Comparison of ENCODE assay signal across 38 cellular contexts in genomic region chr1:26429741-26430140, GRCh38. TPM values are rescaled to one million over a fixed set of nuclear protein-coding genes. Genes with fewer than 3 reads are reported as not detected.
DNase-seq lines count a peak whose midpoint lies in the region; ATAC-seq and TF ChIP-seq lines count a peak whose summit lies in the region.
"Had no signal": no experiment of that assay in that cellular context is flagged by ENCODE, and none has a peak within 500 bp of the region (broad histone marks: within the 10 kb centered on the region; RNA-seq: fewer than 3 reads in every experiment).

No MANE protein-coding gene starts in this region.

- H3K4me1 Mint-ChIP-seq in MCF 10A (ENCODE audit: insufficient read depth, unreplicated experiment) = peaks cover 12% of the 10 kb centered on the region

- H3K27me3 ChIP-seq in mammary epithelial cell (ENCODE audit: insufficient read depth, low read length) (no peaks in the 10 kb centered on the region), ectodermal cell (ENCODE audit: control insufficient read depth, insufficient read depth, low read length, poor library complexity, severe bottlenecking) (no peaks in the 10 kb centered on the region), foreskin keratinocyte (peaks cover 7% of the 10 kb centered on the region)
- H3K27me3 ChIP-seq: vagina had no signal

- no peak overlapping the region for H2AFZ ChIP-seq in mammary epithelial cell (ENCODE audit: low read depth, low read length)

- no peaks in the 10 kb centered on the region for H3K9me3 Mint-ChIP-seq in MCF 10A (ENCODE audit: unreplicated experiment)
- H3K9me3 Mint-ChIP-seq: activated CD4-positive, alpha-beta T cell treated with anti-CD3 and anti-CD28 coated beads, Interleukin-2, amount 10 ng/mL, durations not matched to agents 24 days and 14 days; activated naive CD8-positive, alpha-beta T cell treated with anti-CD3 and anti-CD28 coated beads, Interleukin-2, amount 10 ng/mL, durations not matched to agents 7 days and 5 days; CD14-positive monocyte; HFFc6; stimulated activated naive CD8-positive, alpha-beta T cell treated with anti-CD3 and anti-CD28 coated beads, Interleukin-15, Interleukin-2, amounts not matched to agents 100 ng/mL and 50 ng/mL, for 24 hours had no signal

- peaks cover 27% of the 10 kb centered on the region for H3K36me3 Mint-ChIP-seq in MCF 10A (ENCODE audit: insufficient read depth, unreplicated experiment)

- H3K27ac ChIP-seq in mammary epithelial cell (ENCODE audit: insufficient read depth, low read depth, low read length) = no peak overlapping the region
- peak overlapping the region; percentile 82 for H3K27ac ChIP-seq in ectodermal cell (ENCODE audit: insufficient read depth, low read depth, low read length, poor library complexity, severe bottlenecking)
- H3K27ac ChIP-seq in foreskin keratinocyte = no peak overlapping the region
- H3K27ac ChIP-seq: 22Rv1, HL-60, left ventricle myocardium inferior, vagina, WERI-Rb-1 had no signal

- CTCF ChIA-PET in MCF 10A (lab: Yijun Ruan, JAX) (interaction anchor here (0.7 to 4.8 kb wide), 3 partner anchors 12 to 380 kb away, joined by 3 to 23 read pairs (median 3); no protein-coding TSS in a partner anchor), mammary epithelial cell (lab: Charles Lee; ENCODE audit: low non-redundant PET) (interaction anchor here (0.6 kb wide), 1 partner anchor 40 kb away, joined by 3 read pairs; no protein-coding TSS in a partner anchor)

- no peaks in the 10 kb centered on the region for H3K9me3 ChIP-seq in mammary epithelial cell (replicated peaks; ENCODE audit: insufficient read depth, low read length)
- no peaks in the 10 kb centered on the region for H3K9me3 ChIP-seq in ectodermal cell (ENCODE audit: control insufficient read depth, low read length)
- H3K9me3 ChIP-seq: left ventricle myocardium inferior, vagina had no signal

- H4K20me1 ChIP-seq in mammary epithelial cell (ENCODE audit: insufficient read depth, low read length) = no peaks in the 10 kb centered on the region

- WGBS in mammary epithelial cell (ENCODE audit: low coverage, missing lambda C conversion rate) = 100% methylated on average over 2 of the region's 2 CpGs
- WGBS in ectodermal cell, 2 experiments = 22 to 64% methylated on average over 1 to 2 of the region's 2 CpGs

- H3K4me1 ChIP-seq in mammary epithelial cell (ENCODE audit: insufficient read depth, low read length) = peaks cover 19% of the 10 kb centered on the region
- H3K4me1 ChIP-seq in ectodermal cell (ENCODE audit: control insufficient read depth, insufficient read depth, low read length) = peaks cover 10% of the 10 kb centered on the region
- H3K4me1 ChIP-seq in foreskin keratinocyte = peaks cover 6% of the 10 kb centered on the region

- H3K4me3 Mint-ChIP-seq in MCF 10A (ENCODE audit: unreplicated experiment) = peak overlapping the region; percentile 7
- H3K4me3 Mint-ChIP-seq: activated CD4-positive, alpha-beta T cell treated with anti-CD3 and anti-CD28 coated beads, Interleukin-2, amount 10 ng/mL, durations not matched to agents 24 days and 14 days; activated naive CD8-positive, alpha-beta T cell treated with anti-CD3 and anti-CD28 coated beads, Interleukin-2, amount 10 ng/mL, durations not matched to agents 7 days and 5 days; CD14-positive monocyte; HFFc6; naive thymus-derived CD4-positive, alpha-beta T cell had no signal

- no peak overlapping the region for H3K9ac ChIP-seq in mammary epithelial cell (ENCODE audit: insufficient read depth, low read length)

- TF ChIP-seq CTCF in MCF 10A (IDR thresholded peaks at IDR 0.05; ENCODE audit: unreplicated experiment) (no peak), mammary epithelial cell (conservative IDR thresholded peaks at IDR 0.05 in 1 of 2, IDR thresholded peaks at IDR 0.05 in 1 of 2; ENCODE audit: extremely low read depth in 1 of 2, insufficient read depth in 1 of 2, low read depth in 1 of 2, low read length in 2 of 2) (no peak), retinal pigment epithelial cell (conservative IDR thresholded peaks at IDR 0.05; ENCODE audit: low read depth, low read length) (no peak), foreskin keratinocyte (conservative IDR thresholded peaks at IDR 0.05) (no peak)

- H3K27me3 Mint-ChIP-seq in MCF 10A (ENCODE audit: insufficient read depth, unreplicated experiment) = no peaks in the 10 kb centered on the region
- H3K27me3 Mint-ChIP-seq: stimulated activated naive CD8-positive, alpha-beta T cell treated with anti-CD3 and anti-CD28 coated beads, Interleukin-15, Interleukin-2, amounts not matched to agents 100 ng/mL and 50 ng/mL, for 24 hours had no signal

- H3K4me3 ChIP-seq in mammary epithelial cell (replicated peaks in 1 of 3; ENCODE audit: insufficient read depth in 1 of 3, low read depth in 2 of 3, low read length in 3 of 3) (no peak overlapping the region), ectodermal cell (ENCODE audit: insufficient read depth, low read depth, low read length) (no peak overlapping the region), retinal pigment epithelial cell (ENCODE audit: low read length) (no peak overlapping the region)
- H3K4me3 ChIP-seq: left ventricle myocardium inferior, vagina had no signal

- H3K27ac Mint-ChIP-seq in MCF 10A (ENCODE audit: low read depth, unreplicated experiment) = no peak overlapping the region
- H3K27ac Mint-ChIP-seq: activated CD4-positive, alpha-beta T cell treated with anti-CD3 and anti-CD28 coated beads, Interleukin-2, amount 10 ng/mL, durations not matched to agents 24 days and 14 days; activated naive CD8-positive, alpha-beta T cell treated with anti-CD3 and anti-CD28 coated beads, Interleukin-2, amount 10 ng/mL, durations not matched to agents 7 days and 5 days; CD14-positive monocyte; HFFc6; naive thymus-derived CD4-positive, alpha-beta T cell; stimulated activated naive CD8-positive, alpha-beta T cell treated with anti-CD3 and anti-CD28 coated beads, Interleukin-15, Interleukin-2, amounts not matched to agents 100 ng/mL and 50 ng/mL, for 24 hours had no signal

- intact Hi-C loops in MCF 10A (cut with micrococcal nuclease) = loop anchor here (5.0 kb wide), 1 partner anchor 43 kb away; the partner anchor contains the start of gene HMGN2
- intact Hi-C loops in mammary epithelial cell (cut with micrococcal nuclease) = no loop called here

- BruUV-seq in MCF 10A (replicated peaks; lab: Mats Ljungman, UMichigan) (no TSS peak), mammary epithelial cell (replicated peaks; lab: Mats Ljungman, UMichigan) (no TSS peak)

- DNase-seq in MCF 10A (ENCODE audit: unreplicated experiment) (no peak), mammary epithelial cell (no peak), retinal pigment epithelial cell (ENCODE audit: low read depth) (peak; percentile 38), foreskin keratinocyte (no peak)
- DNase-seq: activated CD4-positive, alpha-beta T cell treated with anti-CD3 and anti-CD28 coated beads, Interleukin-2, amount 10 ng/mL, durations not matched to agents 24 days and 14 days; activated gamma-delta T cell; activated naive CD8-positive, alpha-beta T cell treated with anti-CD3 and anti-CD28 coated beads, Interleukin-2, amount 10 ng/mL, durations not matched to agents 7 days and 5 days; activated T-cell treated with anti-CD3 and anti-CD28 coated beads, Interleukin-2, amount 50 U/mL, for 1 hour; Calu3; central memory CD4-positive, alpha-beta T cell; dermis blood vessel endothelial cell; DMS79 treated with DMSO at 0.1 percent for 48 hours; HFFc6; hypothalamus; IMR-90; islet precursor cell; left ventricle myocardium inferior; midbrain; naive thymus-derived CD4-positive, alpha-beta T cell; NCI-H1092; NCI-H187; NK-92 treated with Interleukin-12 subunit alpha and Interleukin-12 subunit beta, amount 100 ng/mL, for 24 hours; Right ventricle myocardium superior; WERI-Rb-1 had no signal

- no peaks in the 10 kb centered on the region for H3K36me3 ChIP-seq in mammary epithelial cell (ENCODE audit: insufficient read depth, low read length)
- peaks cover 37% of the 10 kb centered on the region for H3K36me3 ChIP-seq in ectodermal cell (ENCODE audit: control insufficient read depth, insufficient read depth, low read length)
- H3K36me3 ChIP-seq: vagina had no signal

- peaks cover 21% of the 10 kb centered on the region for H3K79me2 ChIP-seq in mammary epithelial cell (ENCODE audit: insufficient read depth, low read length)

- POLR2A ChIA-PET in MCF 10A (lab: Yijun Ruan, JAX) = interaction anchor here (1.7 kb wide), 1 partner anchor 42 kb away, joined by 4 read pairs; the partner anchor contains the start of gene HMGN2

- ATAC-seq in foreskin keratinocyte = no peak
- no peak for ATAC-seq in GM18907 (IDR thresholded peaks at IDR 0.05; ENCODE audit: unreplicated experiment)
- ATAC-seq: naive thymus-derived CD4-positive, alpha-beta T cell had no signal

- in situ Hi-C loops in mammary epithelial cell (cut with MboI; ENCODE audit: low sequenced_read_pairs in 2 of 2) = no loop called here

- no peak overlapping the region for H3K4me2 ChIP-seq in mammary epithelial cell (ENCODE audit: insufficient read depth, low read depth, low read length)

- dilution Hi-C loops in mammary epithelial cell (cut with HindIII; ENCODE audit: low sequenced_read_pairs) = no loop called here

RNA-seq across cellular contexts. Expression of gene DHDDS, which starts 2.4 kb away (rescaled TPM):
- total RNA-seq in MCF 10A (2022) (48.2 and 56.2 TPM in 2 replicates), mammary epithelial cell (10 to 100 TPM; 54.3 to 56.7 TPM), foreskin keratinocyte (30.0 and 38.0 TPM in 2 replicates)
- polyA plus RNA-seq in mammary epithelial cell (47.4 TPM), foreskin keratinocyte (28.6 and 28.8 TPM in 2 replicates)
- polyA minus RNA-seq in mammary epithelial cell = 36.8 TPM
- 49.3 TPM for polyA plus RNA-seq in ectodermal cell (2013, experiment 1 of 4)
- 57.2 TPM for polyA plus RNA-seq in ectodermal cell (2013, experiment 2 of 4)
- polyA plus RNA-seq in ectodermal cell (2013, experiment 3 of 4) = 28.1 TPM
- 34.9 TPM for polyA plus RNA-seq in ectodermal cell (2013, experiment 4 of 4)

RNA-seq across cellular contexts. Expression of gene LIN28A, which starts 19.1 kb away (rescaled TPM):
- total RNA-seq in MCF 10A (2022) (not detected in 2 replicates), mammary epithelial cell (not detected), foreskin keratinocyte (not detected in 2 replicates)
- polyA plus RNA-seq in mammary epithelial cell (0.02 TPM), foreskin keratinocyte (not detected in 2 replicates)
- polyA minus RNA-seq in mammary epithelial cell = not detected
- polyA plus RNA-seq in ectodermal cell (2013, experiment 1 of 4) = 980 TPM
- 1,098 TPM for polyA plus RNA-seq in ectodermal cell (2013, experiment 2 of 4)
- polyA plus RNA-seq in ectodermal cell (2013, experiment 3 of 4) = 595 TPM
- 630 TPM for polyA plus RNA-seq in ectodermal cell (2013, experiment 4 of 4)
- total RNA-seq: activated CD4-positive, alpha-beta T cell treated with anti-CD3 and anti-CD28 coated beads, Interleukin-2, amount 10 ng/mL, durations not matched to agents 24 days and 14 days; activated CD8-positive, alpha-beta memory T cell treated with anti-CD3 and anti-CD28 coated beads for 36 hours; activated naive CD8-positive, alpha-beta T cell treated with anti-CD3 and anti-CD28 coated beads, Interleukin-2, amount 10 ng/mL, durations not matched to agents 7 days and 5 days; Calu3; dermis blood vessel endothelial cell; endothelial cell of umbilical vein; fibroblast of lung; HFFc6; IMR-90; left ventricle myocardium inferior; naive thymus-derived CD4-positive, alpha-beta T cell; omental fat pad; pulmonary artery endothelial cell; Right ventricle myocardium superior; skeletal muscle tissue; vagina had no signal
- polyA plus RNA-seq: CD14-positive monocyte; IMR-90; naive thymus-derived CD4-positive, alpha-beta T cell had no signal

RNA-seq across cellular contexts. Expression of gene HMGN2, which starts 42.5 kb away (rescaled TPM):
- total RNA-seq in MCF 10A (2022) (302 and 364 TPM in 2 replicates), mammary epithelial cell (100 to 1,000 TPM in 1 of 2 donors, 10 to 100 TPM in 1; 63.2 to 207 TPM), foreskin keratinocyte (403 and 474 TPM in 2 replicates)
- polyA plus RNA-seq in mammary epithelial cell (196 TPM), foreskin keratinocyte (515 and 649 TPM in 2 replicates)
- 114 TPM for polyA minus RNA-seq in mammary epithelial cell
- 1,613 TPM for polyA plus RNA-seq in ectodermal cell (2013, experiment 1 of 4)
- polyA plus RNA-seq in ectodermal cell (2013, experiment 2 of 4) = 1,475 TPM
- 1,408 TPM for polyA plus RNA-seq in ectodermal cell (2013, experiment 3 of 4)
- polyA plus RNA-seq in ectodermal cell (2013, experiment 4 of 4) = 1,522 TPM

RNA-seq across cellular contexts. Expression of gene ZNF683, which starts 57.2 kb away (rescaled TPM):
- total RNA-seq in MCF 10A (2022) = not detected in 2 replicates
- total RNA-seq in mammary epithelial cell = not detected
- polyA plus RNA-seq in mammary epithelial cell = not detected
- not detected for polyA minus RNA-seq in mammary epithelial cell
- not detected for polyA plus RNA-seq in ectodermal cell (2013, experiment 1 of 4)
- not detected for polyA plus RNA-seq in ectodermal cell (2013, experiment 2 of 4)
- not detected for polyA plus RNA-seq in ectodermal cell (2013, experiment 3 of 4)
- polyA plus RNA-seq in ectodermal cell (2013, experiment 4 of 4) = not detected
- total RNA-seq in foreskin keratinocyte = not detected in 2 replicates
- not detected in 2 replicates for polyA plus RNA-seq in foreskin keratinocyte
- total RNA-seq: activated CD4-positive, alpha-beta T cell treated with anti-CD3 and anti-CD28 coated beads, Interleukin-2, amount 10 ng/mL, durations not matched to agents 24 days and 14 days; astrocyte; Calu3; dermis blood vessel endothelial cell; endothelial cell of umbilical vein; fibroblast of lung; HFFc6; IMR-90; left ventricle myocardium inferior; omental fat pad; pulmonary artery endothelial cell; Right ventricle myocardium superior; skeletal muscle tissue; vagina had no signal
- polyA plus RNA-seq: CD14-positive monocyte; endothelial cell of umbilical vein; fibroblast of lung; IMR-90; naive thymus-derived CD4-positive, alpha-beta T cell had no signal
